ENCODE assay signal across 9 cellular contexts in genomic region chr1:9439074-9439761, GRCh38.
DNase-seq lines count a peak whose midpoint lies in the region; ATAC-seq and TF ChIP-seq lines count a peak whose summit lies in the region.
"Had no signal": no experiment of that assay in that cellular context is flagged by ENCODE, and none has a peak within 500 bp of the region (broad histone marks: within the 10 kb centered on the region; RNA-seq: fewer than 3 reads in every experiment).

No MANE protein-coding gene starts in this region.

- H3K36me3 ChIP-seq in trophoblast cell (ENCODE audit: control insufficient read depth in 1 of 2, insufficient read depth in 2 of 2, low read length in 2 of 2), result no peaks in the 10 kb centered on the region

- H3K27me3 ChIP-seq in trophoblast cell (ENCODE audit: insufficient read depth, low read length), result no peaks in the 10 kb centered on the region

- POLR2A ChIA-PET in RWPE1 (lab: Yijun Ruan, JAX; ENCODE audit: low non-redundant PET), result interaction anchor here (0.6 kb wide), 1 partner anchor 205 kb away, joined by 4 read pairs; no protein-coding TSS in a partner anchor

- peaks cover 49% of the 10 kb centered on the region for H3K79me1 ChIP-seq in trophoblast cell (ENCODE audit: low read length)

- peak overlapping the region; percentile 49 for H4K8ac ChIP-seq in trophoblast cell (ENCODE audit: low read depth, low read length)

- H2BK5ac ChIP-seq in trophoblast cell (ENCODE audit: low read depth, low read length, poor library complexity), result peak overlapping the region; percentile 45

- peak overlapping the region; percentile 68 for H3K18ac ChIP-seq in trophoblast cell (ENCODE audit: low read length)

- H3K4me2 ChIP-seq in trophoblast cell (ENCODE audit: low read length), result no peak overlapping the region

- peak overlapping the region; percentile 58 for H3K27ac ChIP-seq in RWPE1
- H3K27ac ChIP-seq in trophoblast cell (ENCODE audit: low read depth, low read length), result peak overlapping the region; percentile 65

- no peak for ATAC-seq in GM19452 (IDR thresholded peaks at IDR 0.05; ENCODE audit: unreplicated experiment)
- ATAC-seq: activated CD8-positive, alpha-beta T cell treated with anti-CD3 and anti-CD28 coated beads, Interleukin-2, amount 10 ng/mL, durations not matched to agents 7 days and 5 days had no signal

- H2BK12ac ChIP-seq in trophoblast cell (ENCODE audit: low read length), result peak overlapping the region; percentile 96

- TF ChIP-seq CTCF in RWPE1 (conservative IDR thresholded peaks at IDR 0.05; ENCODE audit: low read depth), result no peak

- no peak overlapping the region for H3K4me3 ChIP-seq in trophoblast cell (ENCODE audit: low read depth, low read length)

- CTCF ChIA-PET in RWPE1 (lab: Yijun Ruan, JAX), result interaction anchor here (0.5 kb wide), 1 partner anchor 292 kb away, joined by 3 read pairs; no protein-coding TSS in a partner anchor

- DNase-seq in CD1c-positive myeloid dendritic cell (ENCODE audit: extremely low spot score), result peak; percentile 38
- DNase-seq in RWPE1 (ENCODE audit: low spot score), result no peak
- DNase-seq in fibroblast of peridontal ligament (ENCODE audit: extremely low read depth), result peak; percentile 36
- peak; percentile 33 to 63 for DNase-seq in trophoblast cell
- no peak for DNase-seq in activated gamma-delta T cell treated with Interleukin-2 at 50 U/mL for 16 hours
- DNase-seq in NCI-H774 (lab: John Stamatoyannopoulos, UW), result no peak
- no peak for DNase-seq in hippocampal formation (lab: John Stamatoyannopoulos, UW)
- DNase-seq: activated CD8-positive, alpha-beta T cell treated with anti-CD3 and anti-CD28 coated beads, Interleukin-2, amount 10 ng/mL, durations not matched to agents 7 days and 5 days had no signal

- H3K4ac ChIP-seq in trophoblast cell (ENCODE audit: low read depth, low read length), result peak overlapping the region; percentile 61

- peak overlapping the region; percentile 85 for H3K14ac ChIP-seq in trophoblast cell (ENCODE audit: low read length)

- H4K12ac ChIP-seq in trophoblast cell (ENCODE audit: low read depth, low read length), result no peak overlapping the region

- no CpG with 5 or more reads among the region's 9 CpGs for WGBS in trophoblast cell (ENCODE audit: extremely low coverage, insufficient coverage, insufficient read length)

- peak overlapping the region; percentile 85 for H4K91ac ChIP-seq in trophoblast cell (ENCODE audit: low read depth, low read length)

- peak overlapping the region; percentile 89 for H2AK5ac ChIP-seq in trophoblast cell (ENCODE audit: low read length)

- H2BK120ac ChIP-seq in trophoblast cell (ENCODE audit: insufficient read depth, low read length, poor library complexity), result peak overlapping the region; percentile 81

- H2AFZ ChIP-seq in trophoblast cell (ENCODE audit: insufficient read depth, low read length, poor library complexity), result peak overlapping the region; percentile 43

- H3K23ac ChIP-seq in trophoblast cell (ENCODE audit: low read length), result no peak overlapping the region

- peaks cover 6% of the 10 kb centered on the region for H3K79me2 ChIP-seq in trophoblast cell (ENCODE audit: control insufficient read depth, insufficient read depth, low read length, poor library complexity)

- H3K9me3 ChIP-seq in trophoblast cell (ENCODE audit: insufficient read depth, low read depth, low read length), result no peaks in the 10 kb centered on the region

- H3K9ac ChIP-seq in trophoblast cell (ENCODE audit: low read length), result no peak overlapping the region

- peaks cover 40 to 45% of the 10 kb centered on the region in 2 experiments for H3K4me1 ChIP-seq in trophoblast cell (ENCODE audit: control insufficient read depth in 1 of 2, insufficient read depth in 2 of 2, low read length in 2 of 2)

Comparison
In these comparisons a context has a peak if more than half of its experiments do, and no peak if none do; other contexts are left out.
1. DNase-seq: peak in CD1c-positive myeloid dendritic cell (single experiment), fibroblast of peridontal ligament (single experiment) and trophoblast cell (2 of 2); none in RWPE1 (single experiment), activated gamma-delta T cell treated with Interleukin-2 at 50 U/mL for 16 hours (single experiment), NCI-H774 (single experiment) and hippocampal formation (0 of 2).